In the genomic region with DNA sequence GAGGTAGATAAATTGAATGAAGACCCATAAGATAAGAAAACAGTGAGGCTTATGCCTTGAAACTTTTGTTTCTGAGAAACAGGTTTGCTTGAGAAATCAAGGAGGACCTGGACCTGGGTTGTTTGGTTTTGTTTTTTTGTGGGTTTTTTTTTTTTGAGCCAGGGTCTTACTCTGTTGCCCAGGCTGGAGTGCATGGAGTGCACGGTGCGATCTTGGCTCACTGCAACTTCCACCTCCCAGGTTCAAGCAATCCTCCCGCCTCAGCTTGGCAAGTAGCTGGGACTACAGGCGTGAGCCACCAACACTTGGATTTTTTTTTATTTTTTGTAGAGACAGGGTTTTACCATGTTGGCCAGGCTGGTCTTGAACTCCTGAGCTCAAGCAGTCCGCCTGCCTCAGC, we compare ENCODE assay signal across 1 cellular context.
TF ChIP-seq lines count a peak whose summit lies in the region.

No MANE protein-coding gene starts in this region.

TF ChIP-seq in GM12878, 131 proteins besides CTCF, POLR2A, EP300 and RAD21:
- TF ChIP-seq ZNF207 (IDR thresholded peaks at IDR 0.05; ENCODE audit: borderline replicate concordance) = no peak
TF ChIP-seq in GM12878: peak in this region for 0.
